In the genomic region with DNA sequence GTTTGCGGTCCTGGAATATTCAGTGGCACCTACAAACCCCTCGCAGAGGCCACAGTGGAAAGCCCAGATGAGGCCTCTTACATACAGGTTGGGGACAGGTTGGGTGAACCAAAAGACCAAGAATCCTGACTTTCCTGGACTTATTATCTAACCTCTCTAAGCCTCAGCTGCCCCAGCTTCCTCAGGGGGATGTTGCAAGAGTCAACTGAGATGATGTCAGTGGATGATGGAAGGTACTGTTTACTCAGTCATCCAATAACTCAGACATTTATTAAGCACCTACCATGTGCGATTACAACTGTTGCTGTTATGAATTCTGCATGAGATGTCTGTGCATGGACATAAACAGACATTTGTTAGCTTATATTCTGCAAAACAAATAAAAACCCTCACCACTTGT, we compare ENCODE assay signal across 1 cellular context.
A peak's percentile ranks its signal among the peaks of the same experiment; 100 is the strongest.
TF ChIP-seq lines count a peak whose summit lies in the region.

No MANE protein-coding gene starts in this region.

TF ChIP-seq in HepG2, 621 proteins besides CTCF, POLR2A, EP300 and RAD21 (continued from another document):
- TF ChIP-seq, protein P1, sequence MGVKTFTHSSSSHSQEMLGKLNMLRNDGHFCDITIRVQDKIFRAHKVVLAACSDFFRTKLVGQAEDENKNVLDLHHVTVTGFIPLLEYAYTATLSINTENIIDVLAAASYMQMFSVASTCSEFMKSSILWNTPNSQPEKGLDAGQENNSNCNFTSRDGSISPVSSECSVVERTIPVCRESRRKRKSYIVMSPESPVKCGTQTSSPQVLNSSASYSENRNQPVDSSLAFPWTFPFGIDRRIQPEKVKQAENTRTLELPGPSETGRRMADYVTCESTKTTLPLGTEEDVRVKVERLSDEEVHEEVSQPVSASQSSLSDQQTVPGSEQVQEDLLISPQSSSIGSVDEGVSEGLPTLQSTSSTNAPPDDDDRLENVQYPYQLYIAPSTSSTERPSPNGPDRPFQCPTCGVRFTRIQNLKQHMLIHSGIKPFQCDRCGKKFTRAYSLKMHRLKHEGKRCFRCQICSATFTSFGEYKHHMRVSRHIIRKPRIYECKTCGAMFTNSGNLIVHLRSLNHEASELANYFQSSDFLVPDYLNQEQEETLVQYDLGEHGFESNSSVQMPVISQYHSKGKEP (CRISPR knock-in tag; IDR thresholded peaks at IDR 0.05): no peak
- no peak for TF ChIP-seq ZNF549 (CRISPR knock-in tag; IDR thresholded peaks at IDR 0.05)
- no peak for TF ChIP-seq SMC3 (IDR thresholded peaks at IDR 0.05; ENCODE audit: low read length)
- no peak for TF ChIP-seq ATF3 (CRISPR knock-in tag; IDR thresholded peaks at IDR 0.05)
- no peak for TF ChIP-seq ZNF83 (CRISPR knock-in tag; IDR thresholded peaks at IDR 0.05; ENCODE audit: borderline replicate concordance)
- no peak for TF ChIP-seq ZNF563 (CRISPR knock-in tag; IDR thresholded peaks at IDR 0.05)
- TF ChIP-seq TBL1XR1 (IDR thresholded peaks at IDR 0.05; ENCODE audit: borderline replicate concordance, low read length, partially characterized antibody): no peak
- no peak for TF ChIP-seq NFATC3 (CRISPR knock-in tag; IDR thresholded peaks at IDR 0.05)
- no peak for TF ChIP-seq SAP130 (CRISPR knock-in tag; IDR thresholded peaks at IDR 0.05; ENCODE audit: low read depth)
- peak; percentile 44; the same call in 1 of the 2 replicates for TF ChIP-seq CEBPG (CRISPR knock-in tag; IDR thresholded peaks at IDR 0.05)
- TF ChIP-seq PPARG (CRISPR knock-in tag; conservative IDR thresholded peaks at IDR 0.05): no peak
- TF ChIP-seq CEBPB (IDR thresholded peaks at IDR 0.05; ENCODE audit: borderline replicate concordance, low read depth, low read length): peak; percentile 72; the same call in 1 of the 2 replicates
- TF ChIP-seq, protein P2, sequence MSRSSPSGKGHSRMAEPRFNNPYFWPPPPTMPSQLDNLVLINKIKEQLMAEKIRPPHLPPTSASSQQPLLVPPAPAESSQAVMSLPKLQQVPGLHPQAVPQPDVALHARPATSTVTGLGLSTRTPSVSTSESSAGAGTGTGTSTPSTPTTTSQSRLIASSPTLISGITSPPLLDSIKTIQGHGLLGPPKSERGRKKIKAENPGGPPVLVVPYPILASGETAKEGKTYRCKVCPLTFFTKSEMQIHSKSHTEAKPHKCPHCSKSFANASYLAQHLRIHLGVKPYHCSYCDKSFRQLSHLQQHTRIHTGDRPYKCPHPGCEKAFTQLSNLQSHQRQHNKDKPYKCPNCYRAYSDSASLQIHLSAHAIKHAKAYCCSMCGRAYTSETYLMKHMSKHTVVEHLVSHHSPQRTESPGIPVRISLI (CRISPR knock-in tag; IDR thresholded peaks at IDR 0.05; ENCODE audit: borderline replicate concordance): no peak
TF ChIP-seq in HepG2: peak in this region for 5.
